Comparison of ENCODE assay signal across 19 cellular contexts in the genomic region with DNA sequence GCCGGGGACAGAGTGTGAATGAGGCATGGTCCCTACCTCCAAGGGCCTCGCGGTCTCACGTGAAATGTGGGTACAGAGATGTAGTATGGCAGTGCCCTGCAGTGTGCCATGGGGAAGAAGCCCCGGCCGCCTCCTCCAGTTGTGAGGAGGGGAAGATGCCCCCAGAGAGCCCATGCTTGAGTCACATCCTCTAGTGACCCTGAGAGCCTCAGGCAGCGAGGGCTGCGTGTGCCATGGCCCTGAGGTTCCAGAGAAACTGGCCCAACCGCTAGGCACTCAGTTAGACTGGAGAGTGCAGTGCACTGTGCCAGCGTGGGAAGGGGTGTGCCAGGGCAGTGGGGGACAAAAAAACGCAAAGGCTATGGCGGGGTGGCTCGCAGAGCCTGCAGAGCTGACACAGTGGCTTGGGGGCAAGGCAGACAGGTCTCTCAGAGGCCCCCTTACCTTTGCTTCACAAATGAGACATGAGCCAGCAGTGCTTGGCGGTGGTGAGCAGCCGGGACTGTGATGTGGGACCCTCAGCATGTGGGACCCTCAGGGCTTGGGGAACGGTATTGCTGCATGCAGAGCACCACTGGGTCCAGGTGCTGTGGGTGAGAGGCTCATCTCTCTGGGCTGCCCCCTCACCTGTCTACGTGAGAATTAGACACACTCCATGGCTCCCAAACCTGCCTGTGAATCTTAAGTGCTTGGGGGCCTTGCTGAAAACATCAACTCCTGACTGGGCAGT.
DNase-seq lines count a peak whose midpoint lies in the region; ATAC-seq, FAIRE-seq and TF ChIP-seq lines count a peak whose summit lies in the region.
"Had no signal": no experiment of that assay in that cellular context is flagged by ENCODE, and none has a peak within 500 bp of the region (broad histone marks: within the 10 kb centered on the region; RNA-seq: fewer than 3 reads in every experiment).

No MANE protein-coding gene starts in this region.

- no peak overlapping the region for H3K27ac Mint-ChIP-seq in stimulated activated naive B cell treated with anti-CD40 and anti-IgM and Interleukin-4, amounts not matched to agents 10 μg/mL and 1 μg/mL and 100 μg/mL, for 72 hours
- H3K27ac Mint-ChIP-seq: T-helper 17 cell had no signal

- H4K8ac ChIP-seq in neuronal stem cell (ENCODE audit: low read depth, low read length): no peak overlapping the region

- H3K9me3 Mint-ChIP-seq in stimulated activated naive B cell treated with anti-CD40 and anti-IgM and Interleukin-4, amounts not matched to agents 10 μg/mL and 1 μg/mL and 100 μg/mL, for 72 hours: peaks cover 0 to 3% of the 10 kb centered on the region in 2 donors

- H3K23ac ChIP-seq in neuronal stem cell (ENCODE audit: low read depth, low read length, poor library complexity): peak overlapping the region; percentile 32

- no peaks in the 10 kb centered on the region for H3K36me3 Mint-ChIP-seq in stimulated activated naive B cell treated with anti-CD40 and anti-IgM and Interleukin-4, amounts not matched to agents 10 μg/mL and 1 μg/mL and 100 μg/mL, for 72 hours

- H2BK120ac ChIP-seq in neuronal stem cell (ENCODE audit: low read depth, low read length): no peak overlapping the region

- TF ChIP-seq CTCF in esophagus muscularis mucosa (IDR thresholded peaks at IDR 0.05) (no peak), thyroid gland (IDR thresholded peaks at IDR 0.05) (no peak)

- DNase-seq in adipocyte (ENCODE audit: low read depth) (no peak), esophagus muscularis mucosa (ENCODE audit: extremely low spot score) (no peak), neuronal stem cell (ENCODE audit: low spot score) (no peak), thyroid gland (peak in 1 of 2 donors; percentile 21), H54 (ENCODE audit: insufficient read length, low spot score) (no peak), NCI-H1417 treated with DMSO at 0.1 percent for 48 hours (lab: John Stamatoyannopoulos, UW) (no peak), KG1 (lab: John Stamatoyannopoulos, UW) (no peak)
- no peak for DNase-seq in stimulated activated naive B cell treated with anti-CD40 and anti-IgM and Interleukin-4, amounts not matched to agents 10 μg/mL and 1 μg/mL and 100 μg/mL, for 72 hours
- DNase-seq: activated naive CD4-positive, alpha-beta T cell treated with Interleukin-2 at 50 U/mL for 16 hours; MM.1S; NCI-H1930; NCI-H748 treated with DMSO at 0.1 percent for 48 hours; stimulated activated CD8-positive, alpha-beta memory T cell treated with anti-CD3 and anti-CD28 coated beads, Interleukin-4, amount 100 ng/mL, for 48 hours; T-helper 17 cell had no signal

- no peak overlapping the region for H3K4me3 ChIP-seq in adipocyte (ENCODE audit: low read length)
- no peak overlapping the region for H3K4me3 ChIP-seq in esophagus muscularis mucosa
- H3K4me3 ChIP-seq in neuronal stem cell (ENCODE audit: low read length in 2 of 2): no peak overlapping the region
- H3K4me3 ChIP-seq in thyroid gland (replicated peaks in 1 of 3): no peak overlapping the region
- H3K4me3 ChIP-seq: BLaER1 treated with 17β-estradiol and CSF1 and Interleukin-3, amounts not matched to agents 10 nM and 100 nM had no signal

- intact Hi-C loops in esophagus muscularis mucosa (cut with DNase I) (loop anchor here (5.0 kb wide), 2 partner anchors 71 to 181 kb away; no protein-coding TSS in a partner anchor), thyroid gland (cut with DNase I) (loop anchor here (5.0 to 10.0 kb wide), 2 partner anchors 99 to 191 kb away; no protein-coding TSS in a partner anchor)

- no peak overlapping the region for H2AFZ ChIP-seq in neuronal stem cell (ENCODE audit: low read length)

- no peak for FAIRE-seq in H54 (lab: Jason Lieb, UNC)
- FAIRE-seq: bronchial epithelial cell, islet of Langerhans had no signal

- peaks cover 49 to 62% of the 10 kb centered on the region in 2 donors for H3K27me3 Mint-ChIP-seq in stimulated activated naive B cell treated with anti-CD40 and anti-IgM and Interleukin-4, amounts not matched to agents 10 μg/mL and 1 μg/mL and 100 μg/mL, for 72 hours
- H3K27me3 Mint-ChIP-seq: progenitor cell of endocrine pancreas had no signal

- H3K4me3 Mint-ChIP-seq in stimulated activated naive B cell treated with anti-CD40 and anti-IgM and Interleukin-4, amounts not matched to agents 10 μg/mL and 1 μg/mL and 100 μg/mL, for 72 hours: no peak overlapping the region
- H3K4me3 Mint-ChIP-seq: T-helper 17 cell had no signal

- no peaks in the 10 kb centered on the region for H3K27me3 ChIP-seq in adipocyte (replicated peaks; ENCODE audit: control insufficient read depth, insufficient read depth, low read length)
- H3K27me3 ChIP-seq in esophagus muscularis mucosa: no peaks in the 10 kb centered on the region
- no peaks in the 10 kb centered on the region for H3K27me3 ChIP-seq in neuronal stem cell (ENCODE audit: control insufficient read depth in 3 of 3, insufficient read depth in 3 of 3, low read depth in 1 of 3, low read length in 3 of 3)
- H3K27me3 ChIP-seq in thyroid gland: no peaks in the 10 kb centered on the region

- H2BK15ac ChIP-seq in neuronal stem cell (ENCODE audit: low read length): no peak overlapping the region

- peak overlapping the region; percentile 71 for H3K9ac ChIP-seq in adipocyte (ENCODE audit: low read length)
- no peak overlapping the region for H3K9ac ChIP-seq in neuronal stem cell (ENCODE audit: low read depth, low read length, poor library complexity)

- H3K9me3 ChIP-seq in adipocyte (ENCODE audit: control insufficient read depth, low read length): no peaks in the 10 kb centered on the region
- no peaks in the 10 kb centered on the region for H3K9me3 ChIP-seq in esophagus muscularis mucosa
- no peaks in the 10 kb centered on the region for H3K9me3 ChIP-seq in neuronal stem cell (replicated peaks in 1 of 2; ENCODE audit: control insufficient read depth in 2 of 2, insufficient read depth in 1 of 2, low read depth in 1 of 2, low read length in 2 of 2)
- no peaks in the 10 kb centered on the region for H3K9me3 ChIP-seq in thyroid gland

- H3K36me3 ChIP-seq in adipocyte (ENCODE audit: control insufficient read depth, insufficient read depth, low read length, severe bottlenecking): peaks cover 14% of the 10 kb centered on the region
- peaks cover 0 to 6% (median 0%) of the 10 kb centered on the region in 4 donors for H3K36me3 ChIP-seq in esophagus muscularis mucosa
- peaks cover 7 to 41% of the 10 kb centered on the region in 2 donors for H3K36me3 ChIP-seq in neuronal stem cell (replicated peaks in 1 of 2; ENCODE audit: control insufficient read depth in 2 of 2, insufficient read depth in 2 of 2, low read length in 2 of 2)
- no peaks in the 10 kb centered on the region for H3K36me3 ChIP-seq in thyroid gland
- H3K36me3 ChIP-seq: BLaER1 treated with 17β-estradiol and CSF1 and Interleukin-3, amounts not matched to agents 10 nM and 100 nM had no signal

- H2BK12ac ChIP-seq in neuronal stem cell (ENCODE audit: low read length): no peak overlapping the region

- H3K4ac ChIP-seq in neuronal stem cell (ENCODE audit: low read length): no peak overlapping the region

- peaks cover 10 to 12% of the 10 kb centered on the region in 2 donors for H3K4me1 Mint-ChIP-seq in stimulated activated naive B cell treated with anti-CD40 and anti-IgM and Interleukin-4, amounts not matched to agents 10 μg/mL and 1 μg/mL and 100 μg/mL, for 72 hours

- H3K79me1 ChIP-seq in neuronal stem cell (ENCODE audit: low read depth, low read length): peaks cover 8% of the 10 kb centered on the region

- TF ChIP-seq POLR2A in esophagus muscularis mucosa (IDR thresholded peaks at IDR 0.05; ENCODE audit: low read depth) (no peak), thyroid gland (IDR thresholded peaks at IDR 0.05) (no peak), H54 (IDR thresholded peaks at IDR 0.05; ENCODE audit: low read depth, low read length) (no peak)

- no peak overlapping the region for H3K18ac ChIP-seq in neuronal stem cell (ENCODE audit: low read length)

- H2AK5ac ChIP-seq in neuronal stem cell (ENCODE audit: low read depth, low read length): no peak overlapping the region

- ATAC-seq in stimulated activated naive B cell treated with anti-CD40 and anti-IgM and Interleukin-4, amounts not matched to agents 10 μg/mL and 1 μg/mL and 100 μg/mL, for 72 hours (replicated peaks): no peak
- ATAC-seq: activated CD4-positive, CD25-positive, alpha-beta regulatory T cell treated with anti-CD3 and anti-CD28 coated beads, Interleukin-2, amount 50 U/mL, for 24 hours; T-helper 17 cell had no signal

- H3K14ac ChIP-seq in neuronal stem cell (ENCODE audit: low read length): no peak overlapping the region

- WGBS in esophagus muscularis mucosa: 87% methylated on average over 15 of the region's 17 CpGs
- no CpG with 5 or more reads among the region's 17 CpGs for whole genome bisulfite sequencing in neuronal stem cell (ENCODE audit: extremely low coverage in 2 of 2, insufficient read length in 2 of 2, insufficient replicate concordance in 1 of 2), 2 donors
- 76 to 80% methylated on average over 16 to 17 of the region's 17 CpGs for WGBS in thyroid gland, 2 donors

- H4K91ac ChIP-seq in neuronal stem cell (ENCODE audit: low read depth, low read length, poor library complexity): peak overlapping the region; percentile 24

- no peak overlapping the region for H2BK5ac ChIP-seq in neuronal stem cell (ENCODE audit: low read length)

- H3K27ac ChIP-seq in esophagus muscularis mucosa (replicated peaks in 1 of 4): peak overlapping the region; percentile 86 to 98 (median 92)
- H3K27ac ChIP-seq in neuronal stem cell (replicated peaks; ENCODE audit: low read length): no peak overlapping the region
- peak overlapping the region; percentile 7 to 94 (median 78) for H3K27ac ChIP-seq in thyroid gland

- H3K4me2 ChIP-seq in neuronal stem cell (ENCODE audit: insufficient read depth, low read length, poor library complexity, severe bottlenecking): no peak overlapping the region

- TF ChIP-seq EP300 in esophagus muscularis mucosa (IDR thresholded peaks at IDR 0.05): no peak

- H3K4me1 ChIP-seq in adipocyte (ENCODE audit: control insufficient read depth, insufficient read depth, low read length) (peaks cover 58% of the 10 kb centered on the region), esophagus muscularis mucosa (peaks cover 81 to 95% (median 92%) of the 10 kb centered on the region in 4 donors), neuronal stem cell (ENCODE audit: control insufficient read depth in 2 of 2, insufficient read depth in 1 of 2, low read depth in 1 of 2, low read length in 2 of 2) (peaks cover 3% of the 10 kb centered on the region in 2 donors), thyroid gland (peaks cover 22 to 65% of the 10 kb centered on the region in 2 donors)
